Comparison of ENCODE assay signal across 29 cellular contexts in the genomic region with DNA sequence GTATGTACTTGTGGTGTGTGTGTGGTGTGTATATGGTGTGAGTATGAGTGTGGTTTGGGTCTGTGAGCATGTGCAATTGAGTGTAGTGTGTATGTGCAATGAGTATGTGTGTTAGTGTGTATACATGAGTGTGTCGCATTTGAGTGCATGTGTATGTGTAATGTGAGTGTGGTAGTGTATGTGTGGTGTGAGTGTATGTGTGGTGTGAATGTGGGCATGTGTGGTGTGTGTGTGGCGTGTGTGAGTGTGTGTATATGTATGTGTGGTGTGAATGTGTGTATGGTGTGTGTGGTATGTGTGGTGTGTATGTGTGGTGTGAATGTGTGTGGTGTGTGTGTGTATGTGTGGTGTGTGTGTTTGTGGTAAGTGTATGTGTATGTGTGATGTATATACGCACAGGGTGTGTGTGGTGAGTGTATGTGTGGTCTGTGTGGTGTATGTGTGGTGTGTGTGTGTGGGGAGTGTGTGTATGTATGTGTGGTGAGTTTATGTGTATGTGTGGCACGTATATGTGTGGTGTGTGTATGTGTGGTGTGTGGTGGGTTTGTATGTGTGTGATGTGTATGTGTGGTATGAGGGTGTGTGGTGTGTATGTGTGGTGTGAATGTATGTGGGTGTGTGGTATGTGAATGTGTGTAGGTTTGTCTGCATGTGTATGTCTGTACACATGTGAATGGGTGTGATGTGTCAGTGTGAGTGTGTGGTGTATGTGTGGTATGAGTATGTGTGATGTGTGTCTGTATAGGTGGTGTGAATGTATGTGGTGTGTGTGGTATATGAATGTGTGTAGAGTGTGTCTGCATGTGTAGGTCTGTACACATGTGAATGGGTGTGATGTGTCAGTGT.
DNase-seq lines count a peak whose midpoint lies in the region; ATAC-seq and TF ChIP-seq lines count a peak whose summit lies in the region.
"Had no signal": no experiment of that assay in that cellular context is flagged by ENCODE, and none has a peak within 500 bp of the region (broad histone marks: within the 10 kb centered on the region; RNA-seq: fewer than 3 reads in every experiment).

No MANE protein-coding gene starts in this region.

- POLR2A ChIA-PET in HEK293 (lab: Yijun Ruan, JAX) = no interaction called here

- H3K27me3 Mint-ChIP-seq in activated T-cell treated with anti-CD3 and anti-CD28 coated beads, Interleukin-2, amount 50 U/mL, for 4 hours (ENCODE audit: low read depth) = no peaks in the 10 kb centered on the region
- H3K27me3 Mint-ChIP-seq: activated CD4-positive, alpha-beta memory T cell treated with anti-CD3 and anti-CD28 coated beads for 36 hours; central memory CD8-positive, alpha-beta T cell had no signal

- TF ChIP-seq CTCF in HEK293 (tag by site-specific recombination; IDR thresholded peaks at IDR 0.05) = 0 out of 2 replicates have a peak, but pooled peaks have one; percentile 5

- H3K4me3 ChIP-seq in HEK293 (ENCODE audit: low read depth, low read length) = no peak overlapping the region
- H3K4me3 ChIP-seq: A549, left ventricle myocardium inferior, SJCRH30, spleen, uterus had no signal

- peak; percentile 24 to 42 for ATAC-seq in activated T-cell treated with anti-CD3 and anti-CD28 coated beads, Interleukin-2, amount 50 U/mL, for 4 hours
- peak; percentile 17 for ATAC-seq in esophagus mucosa
- no peak for ATAC-seq in GM18867 (IDR thresholded peaks at IDR 0.05; ENCODE audit: unreplicated experiment)
- ATAC-seq: HCT116 had no signal

- H3K36me3 ChIP-seq in HEK293 (ENCODE audit: control insufficient read depth in 2 of 2, insufficient read depth in 1 of 2, low read length in 2 of 2) = no peaks in the 10 kb centered on the region
- H3K36me3 ChIP-seq: BE2C, left ventricle myocardium inferior, SJCRH30, uterus, WERI-Rb-1 had no signal

- H3K9me3 ChIP-seq in HEK293 (ENCODE audit: control insufficient read depth, insufficient read depth, low read depth, low read length) = no peaks in the 10 kb centered on the region
- H3K9me3 ChIP-seq: A549, BE2C, left ventricle myocardium inferior, SJCRH30, spleen, uterus had no signal

- H3K27ac ChIP-seq in HEK293 (ENCODE audit: extremely low read depth, low read depth, low read length) (no peak overlapping the region), temporal lobe (ENCODE audit: low read depth, low read length) (peak overlapping the region; percentile 4)
- H3K27ac ChIP-seq: A549, left ventricle myocardium inferior, SJCRH30, uterus, WERI-Rb-1 had no signal

- no peak for DNase-seq in activated T-cell treated with anti-CD3 and anti-CD28 coated beads, Interleukin-2, amount 50 U/mL, for 4 hours
- DNase-seq in activated T-cell treated with anti-CD3 and anti-CD28 coated beads, Interleukin-2, amount 50 U/mL, for 1 hour = no peak
- DNase-seq in NCI-H2196 (lab: John Stamatoyannopoulos, UW; ENCODE audit: unreplicated experiment) = no peak
- no peak for DNase-seq in NCI-H2171 (lab: John Stamatoyannopoulos, UW)
- DNase-seq: activated CD4-positive, alpha-beta memory T cell treated with anti-CD3 and anti-CD28 coated beads for 36 hours; activated gamma-delta T cell; BE2C; COR-L47; DMS53; left ventricle myocardium inferior; NCI-H1417 treated with DMSO at 0.1 percent for 48 hours; NCI-H2081; NCI-H446; NCI-H82; right cardiac atrium; SJCRH30; spleen; T1000; uterus; WERI-Rb-1 had no signal

- CTCF ChIA-PET in HEK293 (lab: Yijun Ruan, JAX) = no interaction called here

- H3K4me3 Mint-ChIP-seq in activated T-cell treated with anti-CD3 and anti-CD28 coated beads, Interleukin-2, amount 50 U/mL, for 4 hours = no peak overlapping the region
- H3K4me3 Mint-ChIP-seq: activated CD4-positive, alpha-beta memory T cell treated with anti-CD3 and anti-CD28 coated beads for 36 hours; central memory CD8-positive, alpha-beta T cell; mesothelial cell of epicardium; nephron had no signal

- peaks cover 32% of the 10 kb centered on the region for H3K4me1 Mint-ChIP-seq in activated T-cell treated with anti-CD3 and anti-CD28 coated beads, Interleukin-2, amount 50 U/mL, for 4 hours (ENCODE audit: low read depth)
- H3K4me1 Mint-ChIP-seq: mesothelial cell of epicardium, nephron had no signal

- H3K9me3 Mint-ChIP-seq in activated T-cell treated with anti-CD3 and anti-CD28 coated beads, Interleukin-2, amount 50 U/mL, for 4 hours = no peaks in the 10 kb centered on the region
- H3K9me3 Mint-ChIP-seq: activated CD4-positive, alpha-beta memory T cell treated with anti-CD3 and anti-CD28 coated beads for 36 hours; central memory CD8-positive, alpha-beta T cell; mesothelial cell of epicardium; nephron had no signal

- H3K36me3 Mint-ChIP-seq in activated T-cell treated with anti-CD3 and anti-CD28 coated beads, Interleukin-2, amount 50 U/mL, for 4 hours (ENCODE audit: insufficient read depth) = peaks cover 19% of the 10 kb centered on the region
- H3K36me3 Mint-ChIP-seq: mesothelial cell of epicardium had no signal

- H3K4me1 ChIP-seq in HEK293 (ENCODE audit: control insufficient read depth, insufficient read depth, low read length) = 0 out of 2 replicates have a peak, but pooled peaks cover 3% of the 10 kb centered on the region
- H3K4me1 ChIP-seq: A549, BE2C, left ventricle myocardium inferior, SJCRH30, uterus had no signal

TF ChIP-seq in HEK293, 187 proteins besides CTCF, POLR2A, EP300 and RAD21:
- TF ChIP-seq, protein P1, sequence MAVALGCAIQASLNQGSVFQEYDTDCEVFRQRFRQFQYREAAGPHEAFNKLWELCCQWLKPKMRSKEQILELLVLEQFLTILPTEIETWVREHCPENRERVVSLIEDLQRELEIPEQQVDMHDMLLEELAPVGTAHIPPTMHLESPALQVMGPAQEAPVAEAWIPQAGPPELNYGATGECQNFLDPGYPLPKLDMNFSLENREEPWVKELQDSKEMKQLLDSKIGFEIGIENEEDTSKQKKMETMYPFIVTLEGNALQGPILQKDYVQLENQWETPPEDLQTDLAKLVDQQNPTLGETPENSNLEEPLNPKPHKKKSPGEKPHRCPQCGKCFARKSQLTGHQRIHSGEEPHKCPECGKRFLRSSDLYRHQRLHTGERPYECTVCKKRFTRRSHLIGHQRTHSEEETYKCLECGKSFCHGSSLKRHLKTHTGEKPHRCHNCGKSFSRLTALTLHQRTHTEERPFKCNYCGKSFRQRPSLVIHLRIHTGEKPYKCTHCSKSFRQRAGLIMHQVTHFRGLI (tag by site-specific recombination; IDR thresholded peaks at IDR 0.05) = no peak
- TF ChIP-seq ZNF785 (tag by site-specific recombination; IDR thresholded peaks at IDR 0.05) (no peak), KLF9 (tag by site-specific recombination; IDR thresholded peaks at IDR 0.05; ENCODE audit: low read depth) (0 out of 2 replicates have a peak, but pooled peaks have one; percentile 8)
- TF ChIP-seq, protein P2, sequence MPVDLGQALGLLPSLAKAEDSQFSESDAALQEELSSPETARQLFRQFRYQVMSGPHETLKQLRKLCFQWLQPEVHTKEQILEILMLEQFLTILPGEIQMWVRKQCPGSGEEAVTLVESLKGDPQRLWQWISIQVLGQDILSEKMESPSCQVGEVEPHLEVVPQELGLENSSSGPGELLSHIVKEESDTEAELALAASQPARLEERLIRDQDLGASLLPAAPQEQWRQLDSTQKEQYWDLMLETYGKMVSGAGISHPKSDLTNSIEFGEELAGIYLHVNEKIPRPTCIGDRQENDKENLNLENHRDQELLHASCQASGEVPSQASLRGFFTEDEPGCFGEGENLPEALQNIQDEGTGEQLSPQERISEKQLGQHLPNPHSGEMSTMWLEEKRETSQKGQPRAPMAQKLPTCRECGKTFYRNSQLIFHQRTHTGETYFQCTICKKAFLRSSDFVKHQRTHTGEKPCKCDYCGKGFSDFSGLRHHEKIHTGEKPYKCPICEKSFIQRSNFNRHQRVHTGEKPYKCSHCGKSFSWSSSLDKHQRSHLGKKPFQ (tag by site-specific recombination; IDR thresholded peaks at IDR 0.05) = peak; percentile 86
